In genomic region chr1:217360510-217360909, GRCh38 we compare ENCODE assay signal across 7 cellular contexts.
"Had no signal": no experiment of that assay in that cellular context is flagged by ENCODE, and none has a peak within 500 bp of the region (broad histone marks: within the 10 kb centered on the region; RNA-seq: fewer than 3 reads in every experiment).

No MANE protein-coding gene starts in this region.

- FAIRE-seq: HTR-8/SVneo had no signal

- H3K27ac Mint-ChIP-seq: IgD-negative memory B cell had no signal

- DNase-seq: Karpas-422, KBM-7, KG1 had no signal

- H3K27ac ChIP-seq: HL-60, KMS-11 had no signal

- H3K4me1 Mint-ChIP-seq: IgD-negative memory B cell had no signal

- H3K36me3 Mint-ChIP-seq: IgD-negative memory B cell had no signal

- H3K4me3 Mint-ChIP-seq: IgD-negative memory B cell had no signal

- H3K9ac ChIP-seq: KMS-11 had no signal

- H3K4me2 ChIP-seq: KMS-11 had no signal
